8 cellular contexts compared by ENCODE assay signal in genomic region chr12:48973992-48974673, GRCh38. TPM values are rescaled to one million over a fixed set of nuclear protein-coding genes. Genes with fewer than 3 reads are reported as not detected.
DNase-seq lines count a peak whose midpoint lies in the region; ATAC-seq and TF ChIP-seq lines count a peak whose summit lies in the region.

No MANE protein-coding gene starts in this region.

- H3K27ac Mint-ChIP-seq in CD8-positive, alpha-beta T cell = no peak overlapping the region
- no peak overlapping the region for H3K27ac Mint-ChIP-seq in endothelial cell (ENCODE audit: unreplicated experiment)
- H3K27ac Mint-ChIP-seq in nephron progenitor cell = no peak overlapping the region

- no peaks in the 10 kb centered on the region for H3K9me3 ChIP-seq in CD8-positive, alpha-beta T cell (ENCODE audit: low read length)
- no peaks in the 10 kb centered on the region for H3K9me3 ChIP-seq in OCI-LY7 (ENCODE audit: low read length)

- H3K9me3 Mint-ChIP-seq in CD8-positive, alpha-beta T cell = no peaks in the 10 kb centered on the region
- H3K9me3 Mint-ChIP-seq in endothelial cell (ENCODE audit: unreplicated experiment) (no peaks in the 10 kb centered on the region), nephron progenitor cell (peaks cover 7% of the 10 kb centered on the region)

- CTCF ChIA-PET in CD8-positive, alpha-beta T cell (lab: Charles Lee) = interaction anchor here (0.6 to 2.2 kb wide), 12 partner anchors 9 to 116 kb away, joined by 3 to 10 read pairs (median 3); partner anchors contain the start of gene ARF3
- CTCF ChIA-PET in OCI-LY7 (lab: Charles Lee; ENCODE audit: unreplicated experiment) = no interaction called here

- POLR2A ChIA-PET in CD8-positive, alpha-beta T cell (lab: Charles Lee) = interaction anchor here (0.6 kb wide), 1 partner anchor 865 kb away, joined by 4 read pairs; no protein-coding TSS in a partner anchor
- POLR2A ChIA-PET in OCI-LY7 (lab: Charles Lee) = no interaction called here

- H3K4me3 Mint-ChIP-seq in CD8-positive, alpha-beta T cell = no peak overlapping the region
- H3K4me3 Mint-ChIP-seq in endothelial cell (ENCODE audit: unreplicated experiment) (no peak overlapping the region), nephron progenitor cell (no peak overlapping the region)

- no peaks in the 10 kb centered on the region; the same call in 1 of the 2 replicates for H4K20me1 ChIP-seq in OCI-LY7 (ENCODE audit: insufficient read depth, low read length)

- H3K27ac ChIP-seq in CD8-positive, alpha-beta T cell (ENCODE audit: low read depth, low read length) = no peak overlapping the region
- no peak overlapping the region for H3K27ac ChIP-seq in OCI-LY7 (ENCODE audit: low read depth, low read length, poor library complexity, severe bottlenecking)

- H3K4me1 Mint-ChIP-seq in CD8-positive, alpha-beta T cell (ENCODE audit: low read depth) = peaks cover 38% of the 10 kb centered on the region
- H3K4me1 Mint-ChIP-seq in endothelial cell (ENCODE audit: unreplicated experiment) = peaks cover 23% of the 10 kb centered on the region
- H3K4me1 Mint-ChIP-seq in nephron progenitor cell = peaks cover 40% of the 10 kb centered on the region

- H3K27me3 ChIP-seq in CD8-positive, alpha-beta T cell (ENCODE audit: insufficient read depth, low read length) = peaks cover 36% of the 10 kb centered on the region

- H3K4me3 ChIP-seq in CD8-positive, alpha-beta T cell (ENCODE audit: low read depth, low read length) = no peak overlapping the region
- no peak overlapping the region for H3K4me3 ChIP-seq in OCI-LY7 (ENCODE audit: low read depth, low read length, poor library complexity, severe bottlenecking)

- BruUV-seq in OCI-LY7 (replicated peaks; lab: Mats Ljungman, UMichigan) = no TSS peak

- intact Hi-C loops in CD8-positive, alpha-beta T cell (cut with DNase I, micrococcal nuclease) = loop anchor here (1.0 to 5.0 kb wide), 5 partner anchors 10 to 37 kb away; no protein-coding TSS in a partner anchor
- intact Hi-C loops in OCI-LY7 (cut with micrococcal nuclease; ENCODE audit: unreplicated experiment) = no loop called here

- peaks cover 50% of the 10 kb centered on the region for H3K4me1 ChIP-seq in CD8-positive, alpha-beta T cell (ENCODE audit: insufficient read depth, low read length)
- peaks cover 6% of the 10 kb centered on the region for H3K4me1 ChIP-seq in OCI-LY7 (ENCODE audit: insufficient read depth, low read length, poor library complexity, severe bottlenecking)

- peaks cover 44% of the 10 kb centered on the region for H3K27me3 Mint-ChIP-seq in CD8-positive, alpha-beta T cell (ENCODE audit: low read depth)
- peaks cover 56% of the 10 kb centered on the region for H3K27me3 Mint-ChIP-seq in endothelial cell (ENCODE audit: unreplicated experiment)
- peaks cover 99% of the 10 kb centered on the region for H3K27me3 Mint-ChIP-seq in nephron progenitor cell (ENCODE audit: low read depth, poor library complexity)

- no peak overlapping the region for H2AFZ ChIP-seq in OCI-LY7 (ENCODE audit: low read length)

- TF ChIP-seq CTCF in CD8-positive, alpha-beta T cell (IDR thresholded peaks at IDR 0.05) = peak; percentile 56
- TF ChIP-seq CTCF in OCI-LY7 (conservative IDR thresholded peaks at IDR 0.05; ENCODE audit: low read length) (peak; percentile 60), endothelial cell (IDR thresholded peaks at IDR 0.05; ENCODE audit: unreplicated experiment) (peak; percentile 72), nephron progenitor cell (IDR thresholded peaks at IDR 0.05) (peak; percentile 65)

- H3K9me2 ChIP-seq in OCI-LY7 (ENCODE audit: insufficient read depth, low read length) = no peaks in the 10 kb centered on the region

- no peak overlapping the region for H3K4me2 ChIP-seq in OCI-LY7 (ENCODE audit: low read length)

- H3K36me3 ChIP-seq in CD8-positive, alpha-beta T cell (ENCODE audit: insufficient read depth, low read length) = no peaks in the 10 kb centered on the region
- H3K36me3 ChIP-seq in OCI-LY7 (ENCODE audit: insufficient read depth, low read length) = no peaks in the 10 kb centered on the region

- DNase-seq in CD8-positive, alpha-beta T cell = peak in 2 of 7 experiments; percentile 46
- DNase-seq in OCI-LY7 (ENCODE audit: low spot score) = no peak
- DNase-seq in endothelial cell (ENCODE audit: low spot score) = peak; percentile 86
- peak; percentile 80 for DNase-seq in nephron progenitor cell
- no peak for DNase-seq in T1000 (lab: John Stamatoyannopoulos, UW)

- no peak for ATAC-seq in CD8-positive, alpha-beta T cell
- ATAC-seq in HG02938 (IDR thresholded peaks at IDR 0.05; ENCODE audit: unreplicated experiment) (no peak), GM19351 (IDR thresholded peaks at IDR 0.05; ENCODE audit: unreplicated experiment) (no peak), HG02870 (IDR thresholded peaks at IDR 0.05; ENCODE audit: unreplicated experiment) (no peak)

- H3K79me2 ChIP-seq in OCI-LY7 (ENCODE audit: insufficient read depth, low read depth, low read length) = no peaks in the 10 kb centered on the region

- H3K36me3 Mint-ChIP-seq in CD8-positive, alpha-beta T cell = no peaks in the 10 kb centered on the region
- peaks cover 19% of the 10 kb centered on the region for H3K36me3 Mint-ChIP-seq in endothelial cell (ENCODE audit: low read depth, unreplicated experiment)
- H3K36me3 Mint-ChIP-seq in nephron progenitor cell (ENCODE audit: low read depth) = no peaks in the 10 kb centered on the region

RNA-seq across cellular contexts. Expression of gene WNT10B, which starts 2.6 kb away (rescaled TPM):
- 10 to 100 TPM; 11.2 to 13.1 TPM for total RNA-seq in CD8-positive, alpha-beta T cell
- not detected in 2 replicates for total RNA-seq in OCI-LY7 (2014; rRNA removed; shearing (Covaris generic))
- not detected in 2 replicates for total RNA-seq in OCI-LY7 (2022)
- total RNA-seq in endothelial cell (ENCODE audit: unreplicated experiment) = 0.33 TPM

RNA-seq across cellular contexts. Expression of gene WNT1, which starts 4.0 kb away (rescaled TPM):
- total RNA-seq in CD8-positive, alpha-beta T cell = 1 to 10 TPM; 5.6 to 5.9 TPM
- total RNA-seq in OCI-LY7 (2014; rRNA removed; shearing (Covaris generic)) = not detected in 2 replicates
- not detected in 2 replicates for total RNA-seq in OCI-LY7 (2022)
- not detected for total RNA-seq in endothelial cell (ENCODE audit: unreplicated experiment)

RNA-seq across cellular contexts. Expression of gene ARF3, which starts 16.8 kb away (rescaled TPM):
- 10 to 100 TPM; 34.7 to 36.4 TPM for total RNA-seq in CD8-positive, alpha-beta T cell
- total RNA-seq in OCI-LY7 (2014; rRNA removed; shearing (Covaris generic)) = 41.2 and 42.9 TPM in 2 replicates
- total RNA-seq in OCI-LY7 (2022) = 106 and 133 TPM in 2 replicates
- total RNA-seq in endothelial cell (ENCODE audit: unreplicated experiment) = 307 TPM

RNA-seq across cellular contexts. Expression of gene DDN, which starts 25.0 kb away (rescaled TPM):
- 1 to 10 TPM; 1.3 TPM for total RNA-seq in CD8-positive, alpha-beta T cell
- total RNA-seq in OCI-LY7 (2014; rRNA removed; shearing (Covaris generic)) = 0.13 and 0.23 TPM in 2 replicates
- total RNA-seq in OCI-LY7 (2022) (0.18 TPM in 1 of 2 replicates, not detected in the other), endothelial cell (ENCODE audit: unreplicated experiment) (0.10 TPM)

RNA-seq across cellular contexts. Expression of gene PRKAG1, which starts 44.4 kb away (rescaled TPM):
- 10 to 100 TPM; 30.2 to 34.3 TPM for total RNA-seq in CD8-positive, alpha-beta T cell
- 22.8 and 23.6 TPM in 2 replicates for total RNA-seq in OCI-LY7 (2014; rRNA removed; shearing (Covaris generic))
- 41.5 and 45.9 TPM in 2 replicates for total RNA-seq in OCI-LY7 (2022)
- 24.0 TPM for total RNA-seq in endothelial cell (ENCODE audit: unreplicated experiment)

Comparison
In these comparisons a context has a peak if more than half of its experiments do, and no peak if none do; other contexts are left out.
1. DNase-seq: peak in endothelial cell (single experiment) and nephron progenitor cell (single experiment); none in OCI-LY7 (single experiment) and T1000 (single experiment).
2. Peak in every context shown above with its lines, with median percentiles within 50 percentile points of each other: CTCF ChIP-seq.